ENCODE assay signal across 1 cellular context in genomic region chr3:4241595-4242170, GRCh38.
TF ChIP-seq lines count a peak whose summit lies in the region.

No MANE protein-coding gene starts in this region.

TF ChIP-seq in Ishikawa, 13 proteins besides CTCF, POLR2A, EP300 and RAD21 (continued from another document):
- no peak for TF ChIP-seq YY1 (IDR thresholded peaks at IDR 0.05; ENCODE audit: low read depth)
